1 cellular context compared by ENCODE assay signal in genomic region chr12:108950991-108951739, GRCh38.
TF ChIP-seq lines count a peak whose summit lies in the region.

No MANE protein-coding gene starts in this region.

TF ChIP-seq in HepG2, 621 proteins besides CTCF, POLR2A, EP300 and RAD21 (continued from another document):
- TF ChIP-seq, protein P1, sequence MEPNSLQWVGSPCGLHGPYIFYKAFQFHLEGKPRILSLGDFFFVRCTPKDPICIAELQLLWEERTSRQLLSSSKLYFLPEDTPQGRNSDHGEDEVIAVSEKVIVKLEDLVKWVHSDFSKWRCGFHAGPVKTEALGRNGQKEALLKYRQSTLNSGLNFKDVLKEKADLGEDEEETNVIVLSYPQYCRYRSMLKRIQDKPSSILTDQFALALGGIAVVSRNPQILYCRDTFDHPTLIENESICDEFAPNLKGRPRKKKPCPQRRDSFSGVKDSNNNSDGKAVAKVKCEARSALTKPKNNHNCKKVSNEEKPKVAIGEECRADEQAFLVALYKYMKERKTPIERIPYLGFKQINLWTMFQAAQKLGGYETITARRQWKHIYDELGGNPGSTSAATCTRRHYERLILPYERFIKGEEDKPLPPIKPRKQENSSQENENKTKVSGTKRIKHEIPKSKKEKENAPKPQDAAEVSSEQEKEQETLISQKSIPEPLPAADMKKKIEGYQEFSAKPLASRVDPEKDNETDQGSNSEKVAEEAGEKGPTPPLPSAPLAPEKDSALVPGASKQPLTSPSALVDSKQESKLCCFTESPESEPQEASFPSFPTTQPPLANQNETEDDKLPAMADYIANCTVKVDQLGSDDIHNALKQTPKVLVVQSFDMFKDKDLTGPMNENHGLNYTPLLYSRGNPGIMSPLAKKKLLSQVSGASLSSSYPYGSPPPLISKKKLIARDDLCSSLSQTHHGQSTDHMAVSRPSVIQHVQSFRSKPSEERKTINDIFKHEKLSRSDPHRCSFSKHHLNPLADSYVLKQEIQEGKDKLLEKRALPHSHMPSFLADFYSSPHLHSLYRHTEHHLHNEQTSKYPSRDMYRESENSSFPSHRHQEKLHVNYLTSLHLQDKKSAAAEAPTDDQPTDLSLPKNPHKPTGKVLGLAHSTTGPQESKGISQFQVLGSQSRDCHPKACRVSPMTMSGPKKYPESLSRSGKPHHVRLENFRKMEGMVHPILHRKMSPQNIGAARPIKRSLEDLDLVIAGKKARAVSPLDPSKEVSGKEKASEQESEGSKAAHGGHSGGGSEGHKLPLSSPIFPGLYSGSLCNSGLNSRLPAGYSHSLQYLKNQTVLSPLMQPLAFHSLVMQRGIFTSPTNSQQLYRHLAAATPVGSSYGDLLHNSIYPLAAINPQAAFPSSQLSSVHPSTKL (CRISPR knock-in tag; IDR thresholded peaks at IDR 0.05), result peak; percentile 57
- no peak for TF ChIP-seq SUZ12 (IDR thresholded peaks at IDR 0.05; ENCODE audit: low read depth, low read length)
- TF ChIP-seq, protein P2, sequence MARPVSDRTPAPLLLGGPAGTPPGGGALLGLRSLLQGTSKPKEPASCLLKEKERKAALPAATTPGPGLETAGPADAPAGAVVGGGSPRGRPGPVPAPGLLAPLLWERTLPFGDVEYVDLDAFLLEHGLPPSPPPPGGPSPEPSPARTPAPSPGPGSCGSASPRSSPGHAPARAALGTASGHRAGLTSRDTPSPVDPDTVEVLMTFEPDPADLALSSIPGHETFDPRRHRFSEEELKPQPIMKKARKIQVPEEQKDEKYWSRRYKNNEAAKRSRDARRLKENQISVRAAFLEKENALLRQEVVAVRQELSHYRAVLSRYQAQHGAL (CRISPR knock-in tag; IDR thresholded peaks at IDR 0.05; ENCODE audit: not compliant biosample characterization), result no peak
- TF ChIP-seq CCAR2 (optimal IDR thresholded peaks at IDR 0.05; ENCODE audit: low read depth, low read length), result no peak
- TF ChIP-seq, protein P3, sequence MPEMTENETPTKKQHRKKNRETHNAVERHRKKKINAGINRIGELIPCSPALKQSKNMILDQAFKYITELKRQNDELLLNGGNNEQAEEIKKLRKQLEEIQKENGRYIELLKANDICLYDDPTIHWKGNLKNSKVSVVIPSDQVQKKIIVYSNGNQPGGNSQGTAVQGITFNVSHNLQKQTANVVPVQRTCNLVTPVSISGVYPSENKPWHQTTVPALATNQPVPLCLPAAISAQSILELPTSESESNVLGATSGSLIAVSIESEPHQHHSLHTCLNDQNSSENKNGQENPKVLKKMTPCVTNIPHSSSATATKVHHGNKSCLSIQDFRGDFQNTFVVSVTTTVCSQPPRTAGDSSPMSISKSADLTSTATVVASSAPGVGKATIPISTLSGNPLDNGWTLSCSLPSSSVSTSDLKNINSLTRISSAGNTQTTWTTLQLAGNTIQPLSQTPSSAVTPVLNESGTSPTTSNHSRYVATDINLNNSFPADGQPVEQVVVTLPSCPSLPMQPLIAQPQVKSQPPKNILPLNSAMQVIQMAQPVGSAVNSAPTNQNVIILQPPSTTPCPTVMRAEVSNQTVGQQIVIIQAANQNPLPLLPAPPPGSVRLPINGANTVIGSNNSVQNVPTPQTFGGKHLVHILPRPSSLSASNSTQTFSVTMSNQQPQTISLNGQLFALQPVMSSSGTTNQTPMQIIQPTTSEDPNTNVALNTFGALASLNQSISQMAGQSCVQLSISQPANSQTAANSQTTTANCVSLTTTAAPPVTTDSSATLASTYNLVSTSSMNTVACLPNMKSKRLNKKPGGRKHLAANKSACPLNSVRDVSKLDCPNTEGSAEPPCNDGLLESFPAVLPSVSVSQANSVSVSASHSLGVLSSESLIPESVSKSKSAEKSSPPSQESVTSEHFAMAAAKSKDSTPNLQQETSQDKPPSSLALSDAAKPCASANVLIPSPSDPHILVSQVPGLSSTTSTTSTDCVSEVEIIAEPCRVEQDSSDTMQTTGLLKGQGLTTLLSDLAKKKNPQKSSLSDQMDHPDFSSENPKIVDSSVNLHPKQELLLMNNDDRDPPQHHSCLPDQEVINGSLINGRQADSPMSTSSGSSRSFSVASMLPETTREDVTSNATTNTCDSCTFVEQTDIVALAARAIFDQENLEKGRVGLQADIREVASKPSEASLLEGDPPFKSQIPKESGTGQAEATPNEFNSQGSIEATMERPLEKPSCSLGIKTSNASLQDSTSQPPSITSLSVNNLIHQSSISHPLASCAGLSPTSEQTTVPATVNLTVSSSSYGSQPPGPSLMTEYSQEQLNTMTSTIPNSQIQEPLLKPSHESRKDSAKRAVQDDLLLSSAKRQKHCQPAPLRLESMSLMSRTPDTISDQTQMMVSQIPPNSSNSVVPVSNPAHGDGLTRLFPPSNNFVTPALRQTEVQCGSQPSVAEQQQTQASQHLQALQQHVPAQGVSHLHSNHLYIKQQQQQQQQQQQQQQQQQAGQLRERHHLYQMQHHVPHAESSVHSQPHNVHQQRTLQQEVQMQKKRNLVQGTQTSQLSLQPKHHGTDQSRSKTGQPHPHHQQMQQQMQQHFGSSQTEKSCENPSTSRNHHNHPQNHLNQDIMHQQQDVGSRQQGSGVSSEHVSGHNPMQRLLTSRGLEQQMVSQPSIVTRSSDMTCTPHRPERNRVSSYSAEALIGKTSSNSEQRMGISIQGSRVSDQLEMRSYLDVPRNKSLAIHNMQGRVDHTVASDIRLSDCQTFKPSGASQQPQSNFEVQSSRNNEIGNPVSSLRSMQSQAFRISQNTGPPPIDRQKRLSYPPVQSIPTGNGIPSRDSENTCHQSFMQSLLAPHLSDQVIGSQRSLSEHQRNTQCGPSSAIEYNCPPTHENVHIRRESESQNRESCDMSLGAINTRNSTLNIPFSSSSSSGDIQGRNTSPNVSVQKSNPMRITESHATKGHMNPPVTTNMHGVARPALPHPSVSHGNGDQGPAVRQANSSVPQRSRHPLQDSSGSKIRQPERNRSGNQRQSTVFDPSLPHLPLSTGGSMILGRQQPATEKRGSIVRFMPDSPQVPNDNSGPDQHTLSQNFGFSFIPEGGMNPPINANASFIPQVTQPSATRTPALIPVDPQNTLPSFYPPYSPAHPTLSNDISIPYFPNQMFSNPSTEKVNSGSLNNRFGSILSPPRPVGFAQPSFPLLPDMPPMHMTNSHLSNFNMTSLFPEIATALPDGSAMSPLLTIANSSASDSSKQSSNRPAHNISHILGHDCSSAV (CRISPR knock-in tag; IDR thresholded peaks at IDR 0.05; ENCODE audit: borderline replicate concordance), result no peak
- TF ChIP-seq TEAD3 (CRISPR knock-in tag; optimal IDR thresholded peaks at IDR 0.05; ENCODE audit: borderline replicate concordance), result peak; percentile 14
- no peak for TF ChIP-seq ZNF431 (CRISPR knock-in tag; IDR thresholded peaks at IDR 0.05; ENCODE audit: borderline replicate concordance, low read depth)
- TF ChIP-seq LBX2 (CRISPR knock-in tag; IDR thresholded peaks at IDR 0.05; ENCODE audit: borderline replicate concordance), result no peak
- TF ChIP-seq THAP11 (CRISPR knock-in tag; IDR thresholded peaks at IDR 0.05), result peak; percentile 44
- TF ChIP-seq, protein P4, sequence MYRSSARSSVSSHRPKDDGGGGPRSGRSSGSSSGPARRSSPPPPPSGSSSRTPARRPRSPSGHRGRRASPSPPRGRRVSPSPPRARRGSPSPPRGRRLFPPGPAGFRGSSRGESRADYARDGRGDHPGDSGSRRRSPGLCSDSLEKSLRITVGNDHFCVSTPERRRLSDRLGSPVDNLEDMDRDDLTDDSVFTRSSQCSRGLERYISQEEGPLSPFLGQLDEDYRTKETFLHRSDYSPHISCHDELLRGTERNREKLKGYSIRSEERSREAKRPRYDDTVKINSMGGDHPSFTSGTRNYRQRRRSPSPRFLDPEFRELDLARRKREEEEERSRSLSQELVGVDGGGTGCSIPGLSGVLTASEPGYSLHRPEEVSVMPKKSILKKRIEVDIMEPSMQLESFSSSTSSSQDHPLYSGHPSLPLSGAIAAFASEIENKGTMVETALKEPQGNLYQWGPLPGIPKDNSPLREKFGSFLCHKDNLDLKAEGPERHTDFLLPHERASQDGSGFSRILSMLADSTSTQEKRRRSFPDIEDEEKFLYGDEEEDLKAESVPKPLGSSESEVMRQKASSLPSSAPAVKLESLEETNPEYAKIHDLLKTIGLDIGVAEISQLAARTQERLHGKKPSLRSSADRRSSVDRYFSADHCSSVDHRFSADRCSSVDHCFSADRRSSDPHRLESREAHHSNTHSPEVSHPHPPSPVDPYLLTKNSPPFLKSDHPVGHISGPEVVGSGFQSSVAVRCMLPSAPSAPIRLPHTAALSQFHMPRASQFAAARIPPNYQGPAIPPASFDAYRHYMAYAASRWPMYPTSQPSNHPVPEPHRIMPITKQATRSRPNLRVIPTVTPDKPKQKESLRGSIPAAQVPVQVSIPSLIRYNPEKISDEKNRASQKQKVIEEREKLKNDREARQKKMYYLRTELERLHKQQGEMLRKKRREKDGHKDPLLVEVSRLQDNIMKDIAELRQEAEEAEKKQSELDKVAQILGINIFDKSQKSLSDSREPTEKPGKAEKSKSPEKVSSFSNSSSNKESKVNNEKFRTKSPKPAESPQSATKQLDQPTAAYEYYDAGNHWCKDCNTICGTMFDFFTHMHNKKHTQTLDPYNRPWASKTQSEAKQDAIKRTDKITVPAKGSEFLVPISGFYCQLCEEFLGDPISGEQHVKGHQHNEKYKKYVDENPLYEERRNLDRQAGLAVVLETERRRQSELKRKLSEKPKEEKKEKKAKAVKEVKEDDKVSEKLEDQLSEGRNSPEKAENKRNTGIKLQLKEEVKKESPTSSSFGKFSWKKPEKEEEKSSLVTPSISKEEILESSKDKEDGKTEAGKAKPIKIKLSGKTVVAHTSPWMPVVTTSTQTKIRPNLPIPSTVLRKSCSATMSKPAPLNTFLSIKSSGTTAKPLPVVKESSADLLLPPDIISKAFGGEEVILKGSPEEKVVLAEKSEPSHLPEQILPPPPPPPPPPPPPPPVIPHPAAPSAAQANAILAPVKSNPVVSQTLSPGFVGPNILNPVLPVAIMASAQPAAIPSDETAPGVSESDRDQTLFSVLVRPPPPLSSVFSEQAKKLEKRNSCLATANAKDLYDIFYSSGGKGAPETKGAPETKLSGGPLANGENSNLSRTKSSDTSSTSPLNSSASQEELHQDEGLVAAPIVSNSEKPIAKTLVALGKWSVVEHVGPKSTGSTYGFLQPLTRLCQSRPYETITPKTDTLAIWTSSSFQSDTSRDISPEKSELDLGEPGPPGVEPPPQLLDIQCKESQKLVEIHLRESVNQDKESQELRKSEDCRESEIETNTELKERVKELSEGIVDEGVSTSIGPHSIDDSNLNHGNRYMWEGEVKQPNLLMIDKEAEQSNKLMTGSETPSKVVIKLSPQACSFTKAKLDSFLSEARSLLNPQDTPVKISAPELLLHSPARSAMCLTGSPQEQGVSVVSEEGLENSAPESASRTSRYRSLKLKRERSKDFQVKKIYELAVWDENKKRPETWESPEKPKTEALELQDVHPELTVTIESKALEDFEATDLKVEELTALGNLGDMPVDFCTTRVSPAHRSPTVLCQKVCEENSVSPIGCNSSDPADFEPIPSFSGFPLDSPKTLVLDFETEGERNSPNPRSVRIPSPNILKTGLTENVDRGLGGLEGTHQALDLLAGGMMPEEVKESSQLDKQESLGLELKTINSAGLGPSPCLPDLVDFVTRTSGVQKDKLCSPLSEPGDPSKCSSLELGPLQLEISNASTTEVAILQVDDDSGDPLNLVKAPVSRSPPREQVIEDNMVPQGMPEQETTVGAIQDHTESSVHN (CRISPR knock-in tag; IDR thresholded peaks at IDR 0.05), result no peak
- TF ChIP-seq ZFP37 (CRISPR knock-in tag; IDR thresholded peaks at IDR 0.05; ENCODE audit: borderline replicate concordance), result no peak
- no peak for TF ChIP-seq PHF20 (CRISPR knock-in tag; IDR thresholded peaks at IDR 0.05)
- TF ChIP-seq SRY (CRISPR knock-in tag; IDR thresholded peaks at IDR 0.05), result no peak
- TF ChIP-seq TSC22D2 (CRISPR knock-in tag; IDR thresholded peaks at IDR 0.05; ENCODE audit: borderline replicate concordance), result no peak
- TF ChIP-seq ZNF557 (CRISPR knock-in tag; IDR thresholded peaks at IDR 0.05), result no peak
- peak; percentile 47; the same call in 1 of the 2 replicates for TF ChIP-seq SALL1 (CRISPR knock-in tag; IDR thresholded peaks at IDR 0.05)
- TF ChIP-seq HOXA9 (CRISPR knock-in tag; IDR thresholded peaks at IDR 0.05; ENCODE audit: borderline replicate concordance), result no peak
- no peak for TF ChIP-seq ZNF496 (CRISPR knock-in tag; IDR thresholded peaks at IDR 0.05; ENCODE audit: insufficient replicate concordance)
- TF ChIP-seq ETV6 (CRISPR knock-in tag; conservative IDR thresholded peaks at IDR 0.05), result no peak
- no peak for TF ChIP-seq ZNF616 (CRISPR knock-in tag; IDR thresholded peaks at IDR 0.05; ENCODE audit: low read depth)
- TF ChIP-seq, protein P5, sequence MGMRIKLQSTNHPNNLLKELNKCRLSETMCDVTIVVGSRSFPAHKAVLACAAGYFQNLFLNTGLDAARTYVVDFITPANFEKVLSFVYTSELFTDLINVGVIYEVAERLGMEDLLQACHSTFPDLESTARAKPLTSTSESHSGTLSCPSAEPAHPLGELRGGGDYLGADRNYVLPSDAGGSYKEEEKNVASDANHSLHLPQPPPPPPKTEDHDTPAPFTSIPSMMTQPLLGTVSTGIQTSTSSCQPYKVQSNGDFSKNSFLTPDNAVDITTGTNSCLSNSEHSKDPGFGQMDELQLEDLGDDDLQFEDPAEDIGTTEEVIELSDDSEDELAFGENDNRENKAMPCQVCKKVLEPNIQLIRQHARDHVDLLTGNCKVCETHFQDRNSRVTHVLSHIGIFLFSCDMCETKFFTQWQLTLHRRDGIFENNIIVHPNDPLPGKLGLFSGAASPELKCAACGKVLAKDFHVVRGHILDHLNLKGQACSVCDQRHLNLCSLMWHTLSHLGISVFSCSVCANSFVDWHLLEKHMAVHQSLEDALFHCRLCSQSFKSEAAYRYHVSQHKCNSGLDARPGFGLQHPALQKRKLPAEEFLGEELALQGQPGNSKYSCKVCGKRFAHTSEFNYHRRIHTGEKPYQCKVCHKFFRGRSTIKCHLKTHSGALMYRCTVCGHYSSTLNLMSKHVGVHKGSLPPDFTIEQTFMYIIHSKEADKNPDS (CRISPR knock-in tag; IDR thresholded peaks at IDR 0.05), result no peak
- TF ChIP-seq, protein P6, sequence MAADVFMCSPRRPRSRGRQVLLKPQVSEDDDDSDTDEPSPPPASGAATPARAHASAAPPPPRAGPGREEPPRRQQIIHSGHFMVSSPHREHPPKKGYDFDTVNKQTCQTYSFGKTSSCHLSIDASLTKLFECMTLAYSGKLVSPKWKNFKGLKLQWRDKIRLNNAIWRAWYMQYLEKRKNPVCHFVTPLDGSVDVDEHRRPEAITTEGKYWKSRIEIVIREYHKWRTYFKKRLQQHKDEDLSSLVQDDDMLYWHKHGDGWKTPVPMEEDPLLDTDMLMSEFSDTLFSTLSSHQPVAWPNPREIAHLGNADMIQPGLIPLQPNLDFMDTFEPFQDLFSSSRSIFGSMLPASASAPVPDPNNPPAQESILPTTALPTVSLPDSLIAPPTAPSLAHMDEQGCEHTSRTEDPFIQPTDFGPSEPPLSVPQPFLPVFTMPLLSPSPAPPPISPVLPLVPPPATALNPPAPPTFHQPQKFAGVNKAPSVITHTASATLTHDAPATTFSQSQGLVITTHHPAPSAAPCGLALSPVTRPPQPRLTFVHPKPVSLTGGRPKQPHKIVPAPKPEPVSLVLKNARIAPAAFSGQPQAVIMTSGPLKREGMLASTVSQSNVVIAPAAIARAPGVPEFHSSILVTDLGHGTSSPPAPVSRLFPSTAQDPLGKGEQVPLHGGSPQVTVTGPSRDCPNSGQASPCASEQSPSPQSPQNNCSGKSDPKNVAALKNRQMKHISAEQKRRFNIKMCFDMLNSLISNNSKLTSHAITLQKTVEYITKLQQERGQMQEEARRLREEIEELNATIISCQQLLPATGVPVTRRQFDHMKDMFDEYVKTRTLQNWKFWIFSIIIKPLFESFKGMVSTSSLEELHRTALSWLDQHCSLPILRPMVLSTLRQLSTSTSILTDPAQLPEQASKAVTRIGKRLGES (CRISPR knock-in tag; IDR thresholded peaks at IDR 0.05; ENCODE audit: borderline replicate concordance), result no peak
- peak in 1 of 2 experiments; percentile 51; a peak in 1 of 4 replicates for TF ChIP-seq KLF16 (CRISPR knock-in tag; IDR thresholded peaks at IDR 0.05)
TF ChIP-seq in HepG2: peak in this region for 39.
